Comparison of ENCODE assay signal across 8 cellular contexts in genomic region chr14:75418779-75419768, GRCh38. TPM values are rescaled to one million over a fixed set of nuclear protein-coding genes. Genes with fewer than 3 reads are reported as not detected.
DNase-seq lines count a peak whose midpoint lies in the region; ATAC-seq, FAIRE-seq and TF ChIP-seq lines count a peak whose summit lies in the region.

No MANE protein-coding gene starts in this region.

- POLR2A ChIA-PET in H1 (lab: Charles Lee; ENCODE audit: partially characterized antibody): interaction anchor here (0.7 to 2.7 kb wide), 6 partner anchors 8 to 26 kb away, joined by 3 to 11 read pairs (median 4); partner anchors contain the start of gene JDP2

- no peaks in the 10 kb centered on the region for H3K36me3 ChIP-seq in H7 (replicated peaks; ENCODE audit: control insufficient read depth, insufficient read depth, low read length)
- H3K36me3 ChIP-seq in OCI-LY3 (replicated peaks; ENCODE audit: low read depth, low read length): peaks cover 3% of the 10 kb centered on the region
- H3K36me3 ChIP-seq in H1 (ENCODE audit: control insufficient read depth in 2 of 4, insufficient read depth in 4 of 4, low read length in 3 of 4): no peaks in the 10 kb centered on the region
- no peaks in the 10 kb centered on the region for H3K36me3 ChIP-seq in psoas muscle (ENCODE audit: insufficient read depth in 1 of 2, low read depth in 1 of 2)

- H2BK20ac ChIP-seq in H1 (ENCODE audit: low read length): no peak overlapping the region

- DNase-seq in ELF-1 (ENCODE audit: low read depth, low spot score): peak; percentile 93
- peak; percentile 86 for DNase-seq in H7
- DNase-seq in H1 (ENCODE audit: low read depth in 1 of 2, low spot score in 2 of 2): peak; percentile 79 to 89
- no peak for DNase-seq in psoas muscle
- DNase-seq in osteocyte (ENCODE audit: extremely low spot score, unreplicated experiment): no peak
- DNase-seq in AG08396 (ENCODE audit: low spot score): no peak

- H3K79me1 ChIP-seq in H1 (ENCODE audit: low read depth, low read length): no peaks in the 10 kb centered on the region

- H3K27ac ChIP-seq in OCI-LY3 (ENCODE audit: low read length) (peak overlapping the region; percentile 39), H1 (ENCODE audit: low read depth, low read length) (no peak overlapping the region), psoas muscle (no peak overlapping the region)

- ATAC-seq in psoas muscle (peak in 3 of 4 donors; percentile 28 to 63 (median 59)), GM18873 (IDR thresholded peaks at IDR 0.05; ENCODE audit: low FRiP score, unreplicated experiment) (no peak)

- no peaks in the 10 kb centered on the region for H3K9me3 Mint-ChIP-seq in osteocyte (ENCODE audit: unreplicated experiment)

- H3K4me3 ChIP-seq in H7 (ENCODE audit: insufficient read depth, low read depth, low read length) (peak overlapping the region; percentile 31), OCI-LY3 (ENCODE audit: low read length) (peak overlapping the region; percentile 57), H1 (ENCODE audit: extremely low read depth in 1 of 4, insufficient read depth in 2 of 4, low read depth in 3 of 4, low read length in 4 of 4) (peak overlapping the region; percentile 21 to 54 (median 30); a peak in 7 of 8 replicates), psoas muscle (no peak overlapping the region)

- H3K56ac ChIP-seq in H1 (replicated peaks; ENCODE audit: insufficient read length, low read depth, low read length): no peak overlapping the region

- H3K4ac ChIP-seq in H1 (replicated peaks; ENCODE audit: insufficient read length, low read depth, low read length): no peak overlapping the region

- H4K20me1 ChIP-seq in OCI-LY3 (ENCODE audit: insufficient read depth, low read length) (no peaks in the 10 kb centered on the region), H1 (replicated peaks in 1 of 2; ENCODE audit: control insufficient read depth in 1 of 2, insufficient read depth in 2 of 2, low read length in 2 of 2) (no peaks in the 10 kb centered on the region)

- CTCF ChIA-PET in H1 (lab: Charles Lee; ENCODE audit: partially characterized antibody): interaction anchor here (1.0 to 2.3 kb wide), 5 partner anchors 14 to 114 kb away, joined by 3 to 8 read pairs (median 4); no protein-coding TSS in a partner anchor

- no peak; a peak in 1 of 4 replicates for TF ChIP-seq RAD21 in H1 (IDR thresholded peaks at IDR 0.05 in 1 of 2, conservative IDR thresholded peaks at IDR 0.05 in 1 of 2; ENCODE audit: low read depth in 2 of 2, low read length in 2 of 2)

- peak in 1 of 2 experiments; percentile 33; a peak in 1 of 3 replicates for TF ChIP-seq POLR2A in H1 (IDR thresholded peaks at IDR 0.05; ENCODE audit: control extremely low read depth in 1 of 2, low read depth in 2 of 2, low read length in 2 of 2)

- H3K4me1 ChIP-seq in OCI-LY3 (ENCODE audit: low read length): peaks cover 30% of the 10 kb centered on the region
- peaks cover 0 to 8% (median 3%) of the 10 kb centered on the region in 4 experiments; a peak in 6 of 7 replicates for H3K4me1 ChIP-seq in H1 (replicated peaks in 1 of 4; ENCODE audit: control insufficient read depth in 3 of 4, insufficient read depth in 4 of 4, low read length in 3 of 4)
- H3K4me1 ChIP-seq in psoas muscle: no peaks in the 10 kb centered on the region

- H2AK5ac ChIP-seq in H1 (ENCODE audit: low read depth, low read length): no peak overlapping the region

- no peaks in the 10 kb centered on the region for H3K36me3 Mint-ChIP-seq in osteocyte (ENCODE audit: unreplicated experiment)

- 16% methylated on average over 16 of the region's 16 CpGs; no CpG with 5 or more reads in 1 of the 2 experiments for WGBS in H1 (ENCODE audit: extremely low coverage in 1 of 2, insufficient coverage in 1 of 2, insufficient read length in 1 of 2, insufficient replicate concordance in 2 of 2, low coverage in 1 of 2, low lambda C conversion rate in 2 of 2, missing lambda C conversion rate in 1 of 2), 2 experiments
- 58 to 66% (median 60%) methylated on average over 16 of the region's 16 CpGs for WGBS in psoas muscle, 3 donors

- peaks cover 8% of the 10 kb centered on the region for H3K27me3 Mint-ChIP-seq in osteocyte (ENCODE audit: unreplicated experiment)

- H3K79me2 ChIP-seq in OCI-LY3 (ENCODE audit: low read length): no peaks in the 10 kb centered on the region
- H3K79me2 ChIP-seq in H1 (ENCODE audit: control insufficient read depth in 1 of 2, insufficient read depth in 2 of 2, low read length in 2 of 2): no peaks in the 10 kb centered on the region

- no peak overlapping the region for H3K14ac ChIP-seq in H1 (ENCODE audit: insufficient read length)

- peak overlapping the region; percentile 14; the same call in 1 of the 2 replicates for H3K18ac ChIP-seq in H1 (ENCODE audit: extremely low read depth, low read length)

- no peak overlapping the region for H2BK12ac ChIP-seq in H1 (ENCODE audit: low read depth, low read length)

- H3K23ac ChIP-seq in H1 (ENCODE audit: insufficient read length): no peak overlapping the region

- H3K4me2 ChIP-seq in OCI-LY3 (ENCODE audit: low read length) (peak overlapping the region; percentile 71), H1 (ENCODE audit: insufficient read depth in 1 of 2, low read depth in 2 of 2, low read length in 2 of 2) (peak overlapping the region; percentile 60 to 64)

- H3K4me1 Mint-ChIP-seq in osteocyte (ENCODE audit: unreplicated experiment): peaks cover 4% of the 10 kb centered on the region

- no peak overlapping the region for H2BK5ac ChIP-seq in H1 (ENCODE audit: low read depth, low read length)

- intact Hi-C loops in psoas muscle (cut with DNase I): no loop called here

- H4K91ac ChIP-seq in H1 (replicated peaks; ENCODE audit: insufficient read length, low read length): no peak overlapping the region

- TF ChIP-seq CTCF in OCI-LY3 (IDR thresholded peaks at IDR 0.05; ENCODE audit: low read depth, low read length): no peak
- TF ChIP-seq CTCF in H1 (IDR thresholded peaks at IDR 0.05; ENCODE audit: control extremely low read depth in 1 of 3, insufficient read depth in 1 of 3, low read depth in 1 of 3, low read length in 3 of 3): no peak
- no peak for TF ChIP-seq CTCF in psoas muscle (IDR thresholded peaks at IDR 0.05)
- no peak for TF ChIP-seq CTCF in osteocyte (IDR thresholded peaks at IDR 0.05)

- peak overlapping the region; percentile 59 for H3K9ac ChIP-seq in OCI-LY3 (ENCODE audit: low read length)
- H3K9ac ChIP-seq in H1 (replicated peaks in 1 of 4; ENCODE audit: extremely low read depth in 1 of 4, low read depth in 3 of 4, low read length in 3 of 4): no peak overlapping the region

- H2AFZ ChIP-seq in OCI-LY3 (ENCODE audit: low read depth, low read length) (peak overlapping the region; percentile 68), H1 (ENCODE audit: low read length) (0 out of 2 replicates have a peak overlapping the region, but pooled peaks have one; percentile 43)

- no peak overlapping the region for H3K4me3 Mint-ChIP-seq in osteocyte (ENCODE audit: unreplicated experiment)

- H3K27ac Mint-ChIP-seq in osteocyte (ENCODE audit: unreplicated experiment): no peak overlapping the region

- H2BK15ac ChIP-seq in H1 (ENCODE audit: low read length): no peak overlapping the region; the same call in 1 of the 2 replicates

- H3K23me2 ChIP-seq in H1 (ENCODE audit: low read depth, low read length): peaks cover 5% of the 10 kb centered on the region; the same call in 1 of the 2 replicates

- peak in 1 of 2 experiments; percentile 77; a peak in 1 of 3 replicates for TF ChIP-seq EP300 in H1 (IDR thresholded peaks at IDR 0.05; ENCODE audit: borderline replicate concordance in 1 of 2, low read depth in 2 of 2, low read length in 2 of 2)

- H3K27me3 ChIP-seq in H7 (ENCODE audit: control insufficient read depth, insufficient read depth, low read length) (no peaks in the 10 kb centered on the region), OCI-LY3 (ENCODE audit: low read depth, low read length) (no peaks in the 10 kb centered on the region), H1 (replicated peaks in 1 of 4; ENCODE audit: control insufficient read depth in 3 of 4, extremely low read depth in 1 of 4, insufficient read depth in 3 of 4, low read length in 3 of 4) (no peaks in the 10 kb centered on the region), psoas muscle (ENCODE audit: insufficient read depth in 3 of 3, low read length in 2 of 3) (no peaks in the 10 kb centered on the region)

- no peak overlapping the region for H2BK120ac ChIP-seq in H1 (replicated peaks; ENCODE audit: low read depth, low read length)

- peak; percentile 48 for FAIRE-seq in H1 (lab: Jason Lieb, UNC)

- no peak overlapping the region for H4K5ac ChIP-seq in H1 (ENCODE audit: insufficient read length, low read depth, low read length)

- H3K9me3 ChIP-seq in OCI-LY3 (ENCODE audit: insufficient read depth, low read length): peaks cover 1% of the 10 kb centered on the region
- peaks cover 0 to under 1% of the 10 kb centered on the region in 2 experiments; a peak in 1 of 4 replicates for H3K9me3 ChIP-seq in H1 (ENCODE audit: insufficient read depth in 2 of 2, low read depth in 1 of 2, low read length in 1 of 2)
- no peaks in the 10 kb centered on the region for H3K9me3 ChIP-seq in psoas muscle

- no peak overlapping the region for H4K8ac ChIP-seq in H1 (ENCODE audit: extremely low read depth, insufficient read depth, low read length)

TF ChIP-seq in H1, 55 proteins besides CTCF, POLR2A, EP300 and RAD21 (continues in another document):
- TF ChIP-seq RFX5 (IDR thresholded peaks at IDR 0.05; ENCODE audit: borderline replicate concordance, low read depth, low read length) (no peak), EZH2 (IDR thresholded peaks at IDR 0.05; ENCODE audit: low read depth, low read length, severe bottlenecking) (no peak), GABPA (IDR thresholded peaks at IDR 0.05; ENCODE audit: borderline replicate concordance, insufficient read depth, low read length) (0 out of 2 replicates have a peak, but pooled peaks have one; percentile 46), BRCA1 (IDR thresholded peaks at IDR 0.05; ENCODE audit: low read depth, low read length) (no peak), TCF12 (IDR thresholded peaks at IDR 0.05; ENCODE audit: low read depth, low read length) (peak; percentile 68; the same call in 1 of the 2 replicates), CREB1 (IDR thresholded peaks at IDR 0.05) (peak; percentile 54), POU5F1 (IDR thresholded peaks at IDR 0.05; ENCODE audit: low read depth, low read length) (peak; percentile 18; the same call in 1 of the 2 replicates)

RNA-seq across cellular contexts. Expression of gene JDP2, which starts 8.7 kb away (rescaled TPM):
- total RNA-seq in H7 (2014; rRNA removed; shearing (Covaris generic)): 30.2 and 37.9 TPM in 2 replicates
- 23.6 and 27.2 TPM in 2 replicates for total RNA-seq in H1 (2021; fragmentation: NEBNext Ultra II Directional; extraction: Animal tissue kit (Norgen Biotek cat#: 25700))
- polyA plus RNA-seq in H1 (2011; rRNA removed) (8.9 and 18.8 TPM in 2 replicates), psoas muscle (10 to 100 TPM; 13.2 to 73.2 (median 49.9) TPM)
- polyA plus RNA-seq in H1 (2011; cell fraction: cytosol; rRNA removed): 23.2 TPM
- 20.9 TPM for polyA plus RNA-seq in H1 (2011; cell fraction: nucleus; rRNA removed)
- 13.7 to 19.6 TPM (median 17.7 TPM) in 4 replicates for polyA plus RNA-seq in H1 (2012, experiment 1 of 2)
- polyA plus RNA-seq in H1 (2012, experiment 2 of 2): 14.8 TPM
- 14.4 TPM for polyA plus RNA-seq in H1 (2013, experiment 1 of 2)
- 14.1 TPM for polyA plus RNA-seq in H1 (2013, experiment 2 of 2)
- polyA minus RNA-seq in H1 (2011; rRNA and poly(A)+ RNA removed): 3.8 and 4.9 TPM in 2 replicates
- polyA minus RNA-seq in H1 (2011; cell fraction: cytosol; rRNA and poly(A)+ RNA removed): 19.7 TPM
- 10.3 TPM for polyA minus RNA-seq in H1 (2011; cell fraction: nucleus; rRNA and poly(A)+ RNA removed)
- total RNA-seq in psoas muscle (10 to 100 TPM; 11.0 to 49.6 (median 30.8) TPM), osteocyte (53.3 and 57.1 TPM in 2 replicates)

Comparison
In these comparisons a context has a peak if more than half of its experiments do, and no peak if none do; other contexts are left out.
1. DNase-seq: peak in ELF-1 (single experiment), H7 (single experiment) and H1 (2 of 2); none in psoas muscle (0 of 2), osteocyte (single experiment) and AG08396 (single experiment).